Comparison of ENCODE assay signal across 19 cellular contexts in genomic region chr1:228984646-228985631, GRCh38.
"Had no signal": no experiment of that assay in that cellular context is flagged by ENCODE, and none has a peak within 500 bp of the region (broad histone marks: within the 10 kb centered on the region; RNA-seq: fewer than 3 reads in every experiment).

No MANE protein-coding gene starts in this region.

- H3K36me3 Mint-ChIP-seq: naive thymus-derived CD8-positive, alpha-beta T cell; stimulated activated naive B cell treated with anti-CD40 and anti-IgM and Interleukin-4, amounts not matched to agents 10 μg/mL and 1 μg/mL and 100 μg/mL, for 72 hours had no signal

- H3K27me3 Mint-ChIP-seq: central memory CD8-positive, alpha-beta T cell; effector memory CD8-positive, alpha-beta T cell; stimulated activated naive CD8-positive, alpha-beta T cell treated with anti-CD3 and anti-CD28 coated beads, Interleukin-15, amount 100 ng/mL, for 72 hours had no signal

- H3K4me1 Mint-ChIP-seq: central memory CD8-positive, alpha-beta T cell; stimulated activated naive CD8-positive, alpha-beta T cell treated with anti-CD3 and anti-CD28 coated beads, Interleukin-15, amount 100 ng/mL, for 72 hours had no signal

- H3K27ac Mint-ChIP-seq: stimulated activated naive B cell treated with anti-CD40 and anti-IgM and Interleukin-4, amounts not matched to agents 10 μg/mL and 1 μg/mL and 100 μg/mL, for 72 hours had no signal

- H3K4me3 Mint-ChIP-seq: central memory CD8-positive, alpha-beta T cell; effector memory CD8-positive, alpha-beta T cell; naive thymus-derived CD8-positive, alpha-beta T cell; stimulated activated naive B cell treated with anti-CD40 and anti-IgM and Interleukin-4, amounts not matched to agents 10 μg/mL and 1 μg/mL and 100 μg/mL, for 72 hours; stimulated activated naive CD8-positive, alpha-beta T cell treated with anti-CD3 and anti-CD28 coated beads, Interleukin-15, amount 100 ng/mL, for 72 hours had no signal

- H3K4me3 ChIP-seq: hepatocyte, mucosa of descending colon, pancreas, prostate gland, spleen, testis, tibial nerve had no signal

- H3K9me3 ChIP-seq: mucosa of descending colon, pancreas, prostate gland, spleen, testis, tibial nerve had no signal

- H3K4me1 ChIP-seq: foreskin keratinocyte, pancreas, testis had no signal

- H3K36me3 ChIP-seq: pancreas, prostate gland, spleen, tibial nerve had no signal

- DNase-seq: effector memory CD8-positive, alpha-beta T cell; foreskin keratinocyte; kidney glomerular epithelial cell; mucosa of descending colon; naive thymus-derived CD8-positive, alpha-beta T cell; occipital lobe; pancreas; spleen; stimulated activated CD4-positive, alpha-beta T cell treated with anti-CD3 and anti-CD28 coated beads, Interleukin-15, amount 100 ng/mL, for 24 hours; stimulated activated CD4-positive, alpha-beta T cell treated with anti-CD3 and anti-CD28 coated beads, Interleukin-1b, Interleukin-23, amount 100 ng/mL, for 48 hours; stimulated activated CD4-positive, alpha-beta T cell treated with anti-CD3 and anti-CD28 coated beads, Interleukin-4, amount 100 ng/mL, for 4 hours; stimulated activated naive B cell treated with anti-CD40 and anti-IgM and Interleukin-4, amounts not matched to agents 10 μg/mL and 1 μg/mL and 100 μg/mL, for 72 hours; stimulated activated naive CD8-positive, alpha-beta T cell treated with anti-CD3 and anti-CD28 coated beads, Interleukin-15, amount 100 ng/mL, for 72 hours; testis had no signal

- H3K27ac ChIP-seq: foreskin keratinocyte, hepatocyte, pancreas, prostate gland, testis, tibial nerve had no signal

- ATAC-seq: effector memory CD8-positive, alpha-beta T cell; foreskin keratinocyte; mucosa of descending colon; naive thymus-derived CD8-positive, alpha-beta T cell; pancreas; sciatic nerve; stimulated activated naive B cell treated with anti-CD40 and anti-IgM and Interleukin-4, amounts not matched to agents 10 μg/mL and 1 μg/mL and 100 μg/mL, for 72 hours; stimulated activated naive CD8-positive, alpha-beta T cell treated with anti-CD3 and anti-CD28 coated beads, Interleukin-15, amount 100 ng/mL, for 72 hours had no signal

- H3K27me3 ChIP-seq: foreskin keratinocyte, hepatocyte, pancreas, spleen, testis, tibial nerve had no signal
